Comparison of ENCODE assay signal across 21 cellular contexts in genomic region chr3:197021729-197022404, GRCh38. TPM values are rescaled to one million over a fixed set of nuclear protein-coding genes. Genes with fewer than 3 reads are reported as not detected.
DNase-seq lines count a peak whose midpoint lies in the region; ATAC-seq, FAIRE-seq and TF ChIP-seq lines count a peak whose summit lies in the region.
"Had no signal": no experiment of that assay in that cellular context is flagged by ENCODE, and none has a peak within 500 bp of the region (broad histone marks: within the 10 kb centered on the region; RNA-seq: fewer than 3 reads in every experiment).

No MANE protein-coding gene starts in this region.

- H3K36me3 ChIP-seq in right atrium auricular region, result no peaks in the 10 kb centered on the region
- no peaks in the 10 kb centered on the region for H3K36me3 ChIP-seq in H1 (ENCODE audit: control insufficient read depth in 2 of 4, insufficient read depth in 4 of 4, low read length in 3 of 4)
- H3K36me3 ChIP-seq: lower lobe of right lung, upper lobe of right lung had no signal

- no peak overlapping the region; the same call in 1 of the 2 replicates for H3K18ac ChIP-seq in H1 (ENCODE audit: extremely low read depth, low read length)

- no peaks in the 10 kb centered on the region for H3K23me2 ChIP-seq in H1 (ENCODE audit: low read depth, low read length)

- peaks cover 0 to 8% of the 10 kb centered on the region in 2 donors for H3K4me1 ChIP-seq in right atrium auricular region
- peaks cover 0 to 16% (median 11%) of the 10 kb centered on the region in 4 experiments; a peak in 5 of 7 replicates for H3K4me1 ChIP-seq in H1 (replicated peaks in 1 of 4; ENCODE audit: control insufficient read depth in 3 of 4, insufficient read depth in 4 of 4, low read length in 3 of 4)
- H3K4me1 ChIP-seq: Caco-2 had no signal

- no peak overlapping the region for H3K14ac ChIP-seq in H1 (ENCODE audit: insufficient read length)

- no peak overlapping the region; the same call in 1 of the 2 replicates for H4K8ac ChIP-seq in H1 (ENCODE audit: extremely low read depth, insufficient read depth, low read length)

- no peaks in the 10 kb centered on the region for H4K20me1 ChIP-seq in H1 (replicated peaks in 1 of 2; ENCODE audit: control insufficient read depth in 1 of 2, insufficient read depth in 2 of 2, low read length in 2 of 2)

- H3K4ac ChIP-seq in H1 (replicated peaks; ENCODE audit: insufficient read length, low read depth, low read length), result no peak overlapping the region

- no peak for TF ChIP-seq POLR2A in H1 (IDR thresholded peaks at IDR 0.05; ENCODE audit: control extremely low read depth in 1 of 2, low read depth in 2 of 2, low read length in 2 of 2)

- no peaks in the 10 kb centered on the region for H3K27me3 ChIP-seq in right atrium auricular region
- H3K27me3 ChIP-seq in H1 (replicated peaks in 1 of 4; ENCODE audit: control insufficient read depth in 3 of 4, extremely low read depth in 1 of 4, insufficient read depth in 3 of 4, low read length in 3 of 4), result no peaks in the 10 kb centered on the region
- H3K27me3 ChIP-seq: upper lobe of right lung had no signal

- no peak for FAIRE-seq in H1 (lab: Jason Lieb, UNC)
- FAIRE-seq: astrocyte, endothelial cell of umbilical vein had no signal

- intact Hi-C loops in Right ventricle myocardium superior (cut with DNase I), result no loop called here

- H2BK5ac ChIP-seq in H1 (ENCODE audit: low read depth, low read length), result no peak overlapping the region; the same call in 1 of the 2 replicates

- H2BK15ac ChIP-seq in H1 (ENCODE audit: low read length), result 0 out of 2 replicates have a peak overlapping the region, but pooled peaks have one; percentile 46

- 0 out of 2 replicates have a peak overlapping the region, but pooled peaks have one; percentile 4 for H2AFZ ChIP-seq in H1 (ENCODE audit: low read length)

- H3K79me1 ChIP-seq in H1 (ENCODE audit: low read depth, low read length), result no peaks in the 10 kb centered on the region

- peak overlapping the region; percentile 60; the same call in 1 of the 2 replicates for H2AK5ac ChIP-seq in H1 (ENCODE audit: low read depth, low read length)

- TF ChIP-seq CTCF in right atrium auricular region (IDR thresholded peaks at IDR 0.05), result no peak
- no peak for TF ChIP-seq CTCF in H1 (IDR thresholded peaks at IDR 0.05; ENCODE audit: control extremely low read depth in 1 of 3, insufficient read depth in 1 of 3, low read depth in 1 of 3, low read length in 3 of 3)

- DNase-seq in Right ventricle myocardium superior (peak; percentile 23), right atrium auricular region (ENCODE audit: low spot score) (no peak), H1 (ENCODE audit: low read depth in 1 of 2, low spot score in 2 of 2) (no peak), H4 (ENCODE audit: low spot score) (no peak)
- DNase-seq: activated CD4-positive, alpha-beta T cell treated with anti-CD3 and anti-CD28 coated beads, Interleukin-2, amount 10 ng/mL, durations not matched to agents 7 days and 5 days; activated naive CD8-positive, alpha-beta T cell treated with anti-CD3 and anti-CD28 coated beads for 36 hours; DND-41; kidney glomerular epithelial cell; lower lobe of right lung; NCI-H1436; upper lobe of right lung had no signal

- H4K5ac ChIP-seq in H1 (ENCODE audit: insufficient read length, low read depth, low read length), result no peak overlapping the region

- H3K9me3 ChIP-seq in right atrium auricular region (no peaks in the 10 kb centered on the region), H1 (ENCODE audit: insufficient read depth in 2 of 2, low read depth in 1 of 2, low read length in 1 of 2) (no peaks in the 10 kb centered on the region)
- H3K9me3 ChIP-seq: Caco-2, lower lobe of right lung, upper lobe of right lung had no signal

- ATAC-seq in Right ventricle myocardium superior (ENCODE audit: poor library complexity) (no peak), HG03175 (IDR thresholded peaks at IDR 0.05; ENCODE audit: unreplicated experiment) (no peak), GM21528 (IDR thresholded peaks at IDR 0.05; ENCODE audit: low FRiP score, unreplicated experiment) (no peak), GM18861 (IDR thresholded peaks at IDR 0.05; ENCODE audit: unreplicated experiment) (no peak)
- ATAC-seq: activated T-helper 17 cell treated with anti-CD3 and anti-CD28 coated beads, Interleukin-2, amount 50 U/mL, for 72 hours; lower lobe of right lung; upper lobe of right lung had no signal

- no peak overlapping the region for H3K27ac ChIP-seq in right atrium auricular region
- H3K27ac ChIP-seq in H1 (ENCODE audit: low read depth, low read length), result no peak overlapping the region
- H3K27ac ChIP-seq: KMS-11, lower lobe of right lung, SK-N-MC, upper lobe of right lung had no signal

- WGBS in H1 (ENCODE audit: extremely low coverage in 1 of 2, insufficient coverage in 1 of 2, insufficient read length in 1 of 2, insufficient replicate concordance in 2 of 2, low coverage in 1 of 2, low lambda C conversion rate in 2 of 2, missing lambda C conversion rate in 1 of 2), 2 experiments, result 90% methylated on average over 15 of the region's 15 CpGs; no CpG with 5 or more reads in 1 of the 2 experiments

- no peak overlapping the region for H4K91ac ChIP-seq in H1 (replicated peaks; ENCODE audit: insufficient read length, low read length)

- CTCF ChIA-PET in H1 (lab: Charles Lee; ENCODE audit: partially characterized antibody), result interaction anchor here (0.6 to 16.7 kb wide), 8 partner anchors 9 to 526 kb away, joined by 3 to 245 read pairs (median 4); partner anchors contain the start of gene MELTF

- TF ChIP-seq EP300 in Ishikawa (IDR thresholded peaks at IDR 0.05; ENCODE audit: borderline replicate concordance) (no peak), H1 (IDR thresholded peaks at IDR 0.05; ENCODE audit: borderline replicate concordance in 1 of 2, low read depth in 2 of 2, low read length in 2 of 2) (no peak)

- H2BK12ac ChIP-seq in H1 (ENCODE audit: low read depth, low read length), result peak overlapping the region; percentile 10; the same call in 1 of the 2 replicates

- H3K4me3 ChIP-seq in right atrium auricular region (no peak overlapping the region), H1 (ENCODE audit: extremely low read depth in 1 of 4, insufficient read depth in 2 of 4, low read depth in 3 of 4, low read length in 4 of 4) (no peak overlapping the region)
- H3K4me3 ChIP-seq: lower lobe of right lung, SK-N-MC, upper lobe of right lung had no signal

- no peak overlapping the region for H3K4me2 ChIP-seq in H1 (ENCODE audit: insufficient read depth in 1 of 2, low read depth in 2 of 2, low read length in 2 of 2)
- H3K4me2 ChIP-seq: KMS-11 had no signal

- H3K9ac ChIP-seq in H1 (replicated peaks in 1 of 4; ENCODE audit: extremely low read depth in 1 of 4, low read depth in 3 of 4, low read length in 3 of 4), result no peak overlapping the region
- H3K9ac ChIP-seq: KMS-11 had no signal

- H2BK120ac ChIP-seq in H1 (replicated peaks; ENCODE audit: low read depth, low read length), result no peak overlapping the region

- no peak overlapping the region for H3K56ac ChIP-seq in H1 (replicated peaks; ENCODE audit: insufficient read length, low read depth, low read length)

- no peak overlapping the region for H2BK20ac ChIP-seq in H1 (ENCODE audit: low read length)

- no peak overlapping the region for H3K23ac ChIP-seq in H1 (ENCODE audit: insufficient read length)

- H3K79me2 ChIP-seq in H1 (ENCODE audit: control insufficient read depth in 1 of 2, insufficient read depth in 2 of 2, low read length in 2 of 2), result no peaks in the 10 kb centered on the region

- POLR2A ChIA-PET in H1 (lab: Charles Lee; ENCODE audit: partially characterized antibody), result interaction anchor here (1.8 kb wide), 1 partner anchor 9 kb away, joined by 9 read pairs; no protein-coding TSS in a partner anchor

- TF ChIP-seq RAD21 in Ishikawa (IDR thresholded peaks at IDR 0.05; ENCODE audit: low read depth) (no peak), H1 (IDR thresholded peaks at IDR 0.05 in 1 of 2, conservative IDR thresholded peaks at IDR 0.05 in 1 of 2; ENCODE audit: low read depth in 2 of 2, low read length in 2 of 2) (no peak)

TF ChIP-seq in Ishikawa, 13 proteins besides CTCF, POLR2A, EP300 and RAD21:
- no peak for TF ChIP-seq FOXM1 (IDR thresholded peaks at IDR 0.05; ENCODE audit: borderline replicate concordance, low read depth)
- TF ChIP-seq CEBPB (IDR thresholded peaks at IDR 0.05), result peak; percentile 12; the same call in 1 of the 2 replicates

TF ChIP-seq in H1, 55 proteins besides CTCF, POLR2A, EP300 and RAD21:
- TF ChIP-seq KDM5A (IDR thresholded peaks at IDR 0.05; ENCODE audit: low read length) (no peak), GABPA (IDR thresholded peaks at IDR 0.05; ENCODE audit: borderline replicate concordance, insufficient read depth, low read length) (no peak), SRF (IDR thresholded peaks at IDR 0.05; ENCODE audit: low read depth, low read length) (no peak), CHD1 (IDR thresholded peaks at IDR 0.05; ENCODE audit: low read depth, low read length) (no peak)

RNA-seq across cellular contexts. Expression of gene MELTF, which starts 7.8 kb away (rescaled TPM):
- total RNA-seq in Right ventricle myocardium superior (3.1 TPM), right atrium auricular region (1 to 10 TPM; 3.1 to 6.7 TPM)
- total RNA-seq in H1 (2021; fragmentation: NEBNext Ultra II Directional; extraction: Animal tissue kit (Norgen Biotek cat#: 25700)), result 3.5 and 3.7 TPM in 2 replicates
- 1.7 and 2.7 TPM in 2 replicates for polyA plus RNA-seq in H1 (2011; rRNA removed)
- polyA plus RNA-seq in H1 (2011; cell fraction: cytosol; rRNA removed), result 2.2 TPM
- 9.6 TPM for polyA plus RNA-seq in H1 (2011; cell fraction: nucleus; rRNA removed)
- 2.1 to 3.7 TPM (median 3.4 TPM) in 4 replicates for polyA plus RNA-seq in H1 (2012, experiment 1 of 2)
- polyA plus RNA-seq in H1 (2012, experiment 2 of 2), result 1.1 TPM
- polyA plus RNA-seq in H1 (2013, experiment 1 of 2), result 2.9 TPM
- 2.9 TPM for polyA plus RNA-seq in H1 (2013, experiment 2 of 2)
- 1.9 and 2.0 TPM in 2 replicates for polyA minus RNA-seq in H1 (2011; rRNA and poly(A)+ RNA removed)
- polyA minus RNA-seq in H1 (2011; cell fraction: cytosol; rRNA and poly(A)+ RNA removed), result 1.5 TPM
- polyA minus RNA-seq in H1 (2011; cell fraction: nucleus; rRNA and poly(A)+ RNA removed), result 7.0 TPM
- 4.9 and 7.0 TPM in 2 replicates for total RNA-seq in H4 (2014; rRNA removed; shearing (Covaris generic))

RNA-seq across cellular contexts. Expression of gene PIGZ, which starts 53.2 kb away (rescaled TPM):
- total RNA-seq in Right ventricle myocardium superior, result 2.2 TPM
- 1 to 10 TPM; 5.4 to 7.0 TPM for total RNA-seq in right atrium auricular region
- not detected in 2 replicates for total RNA-seq in H1 (2021; fragmentation: NEBNext Ultra II Directional; extraction: Animal tissue kit (Norgen Biotek cat#: 25700))
- 0.32 and 0.57 TPM in 2 replicates for polyA plus RNA-seq in H1 (2011; rRNA removed)
- polyA plus RNA-seq in H1 (2011; cell fraction: cytosol; rRNA removed), result 0.30 TPM
- polyA plus RNA-seq in H1 (2011; cell fraction: nucleus; rRNA removed), result 0.83 TPM
- polyA plus RNA-seq in H1 (2012, experiment 1 of 2), result 0.51 to 0.74 TPM (median 0.63 TPM) in 4 replicates
- 0.26 TPM for polyA plus RNA-seq in H1 (2012, experiment 2 of 2)
- 0.22 TPM for polyA plus RNA-seq in H1 (2013, experiment 1 of 2)
- polyA plus RNA-seq in H1 (2013, experiment 2 of 2), result 0.15 TPM
- polyA minus RNA-seq in H1 (2011; rRNA and poly(A)+ RNA removed), result 0.10 and 1.1 TPM in 2 replicates
- polyA minus RNA-seq in H1 (2011; cell fraction: cytosol; rRNA and poly(A)+ RNA removed), result 0.37 TPM
- polyA minus RNA-seq in H1 (2011; cell fraction: nucleus; rRNA and poly(A)+ RNA removed), result not detected
- total RNA-seq in H4 (2014; rRNA removed; shearing (Covaris generic)), result 0.89 and 1.7 TPM in 2 replicates
